In the genomic region with DNA sequence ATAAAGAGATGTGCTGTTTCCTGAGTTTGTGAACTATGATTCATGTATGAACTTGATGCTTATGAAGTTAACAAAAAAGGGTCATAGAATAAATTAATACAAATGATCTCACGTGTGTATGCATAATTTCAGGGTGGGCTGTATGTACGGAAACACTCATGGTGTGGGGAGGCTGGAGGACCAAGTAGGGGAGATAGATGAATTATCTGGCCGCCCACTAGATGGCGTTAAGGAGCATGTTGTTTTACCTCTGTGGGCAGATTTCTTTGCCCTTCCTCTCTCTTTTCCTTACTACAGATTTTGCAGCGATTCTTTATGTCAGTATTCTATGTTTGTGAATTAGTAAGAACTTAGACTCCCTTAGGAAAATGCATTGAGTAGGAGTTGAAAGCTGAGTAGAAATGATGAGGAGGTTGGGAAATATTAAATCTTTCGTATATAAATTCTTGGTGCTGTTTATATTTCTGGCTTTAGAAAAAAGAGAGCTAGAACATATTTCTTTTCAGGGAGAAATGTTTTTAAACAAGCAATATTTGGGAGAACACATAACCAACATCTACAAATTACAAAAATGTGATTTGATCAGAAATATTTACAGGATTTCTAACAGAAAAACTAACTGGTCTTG, we compare ENCODE assay signal across 8 cellular contexts. TPM values are rescaled to one million over a fixed set of nuclear protein-coding genes. Genes with fewer than 3 reads are reported as not detected.
DNase-seq lines count a peak whose midpoint lies in the region; ATAC-seq, FAIRE-seq and TF ChIP-seq lines count a peak whose summit lies in the region.

No MANE protein-coding gene starts in this region.

- H3K27ac ChIP-seq in esophagus muscularis mucosa (replicated peaks in 1 of 4) = no peak overlapping the region

- intact Hi-C loops in esophagus muscularis mucosa (cut with DNase I) = no loop called here

- peak; percentile 64 for FAIRE-seq in GM12891 (lab: Jason Lieb, UNC)

- peak; percentile 34 to 64 (median 41) for TF ChIP-seq CTCF in esophagus muscularis mucosa (IDR thresholded peaks at IDR 0.05)

- DNase-seq in ACHN (peak; percentile 36), GM12891 (ENCODE audit: insufficient read length, low spot score) (peak; percentile 30), NCI-H526 treated with DMSO at 0.1 percent for 48 hours (lab: John Stamatoyannopoulos, UW) (peak; percentile 36), esophagus muscularis mucosa (ENCODE audit: extremely low spot score) (no peak), non-pigmented ciliary epithelial cell (ENCODE audit: low read depth) (peak; percentile 1), mesenteric fat pad (ENCODE audit: low spot score) (no peak)
- DNase-seq in activated CD8-positive, alpha-beta memory T cell treated with anti-CD3 and anti-CD28 coated beads for 24 hours = peak; percentile 69

- ATAC-seq in HG02981 (IDR thresholded peaks at IDR 0.05; ENCODE audit: unreplicated experiment) = peak; percentile 70

- 16% methylated on average over 6 of the region's 6 CpGs for WGBS in esophagus muscularis mucosa

- no peaks in the 10 kb centered on the region for H3K27me3 ChIP-seq in esophagus muscularis mucosa

- H3K4me1 ChIP-seq in esophagus muscularis mucosa = no peaks in the 10 kb centered on the region

- TF ChIP-seq POLR2A in GM12891 (IDR thresholded peaks at IDR 0.05; ENCODE audit: low read depth, low read length) = no peak
- no peak for TF ChIP-seq POLR2A in esophagus muscularis mucosa (IDR thresholded peaks at IDR 0.05; ENCODE audit: low read depth)

- H3K36me3 ChIP-seq in esophagus muscularis mucosa = no peaks in the 10 kb centered on the region

- no peaks in the 10 kb centered on the region for H3K9me3 ChIP-seq in esophagus muscularis mucosa

- TF ChIP-seq EP300 in esophagus muscularis mucosa (IDR thresholded peaks at IDR 0.05) = no peak

- H3K4me3 ChIP-seq in esophagus muscularis mucosa = no peak overlapping the region

- in situ Hi-C loops in ACHN (cut with HindIII; ENCODE audit: low pct_ligation_motif_present, low pct_unique_long_range_greater_than_20kb, low sequenced_read_pairs) = no loop called here

TF ChIP-seq in GM12891, 5 proteins besides CTCF, POLR2A, EP300 and RAD21:
- TF ChIP-seq PAX5 (IDR thresholded peaks at IDR 0.05; ENCODE audit: insufficient read depth, low read length, severe bottlenecking) = no peak
- 0 out of 2 replicates have a peak, but pooled peaks have one; percentile 3 for TF ChIP-seq SPI1 (IDR thresholded peaks at IDR 0.05; ENCODE audit: low read depth, low read length)

RNA-seq across cellular contexts. Expression of a gene that starts 47.4 kb away (rescaled TPM):
- 4.3 TPM for polyA plus RNA-seq in GM12891 (2012; ENCODE audit: low read depth, missing spikeins)
- total RNA-seq in esophagus muscularis mucosa (10 to 100 TPM in 1 of 4 donors, 1 to 10 TPM in 3; 7.1 to 13.7 (median 8.4) TPM), mesenteric fat pad (10.2 TPM)

Comparison
In these comparisons a context has a peak if more than half of its experiments do, and no peak if none do; other contexts are left out.
1. DNase-seq: peak in ACHN (single experiment), GM12891 (single experiment), NCI-H526 treated with DMSO at 0.1 percent for 48 hours (single experiment), activated CD8-positive, alpha-beta memory T cell treated with anti-CD3 and anti-CD28 coated beads for 24 hours (single experiment) and non-pigmented ciliary epithelial cell (single experiment); none in esophagus muscularis mucosa (single experiment) and mesenteric fat pad (single experiment).